In the genomic region with DNA sequence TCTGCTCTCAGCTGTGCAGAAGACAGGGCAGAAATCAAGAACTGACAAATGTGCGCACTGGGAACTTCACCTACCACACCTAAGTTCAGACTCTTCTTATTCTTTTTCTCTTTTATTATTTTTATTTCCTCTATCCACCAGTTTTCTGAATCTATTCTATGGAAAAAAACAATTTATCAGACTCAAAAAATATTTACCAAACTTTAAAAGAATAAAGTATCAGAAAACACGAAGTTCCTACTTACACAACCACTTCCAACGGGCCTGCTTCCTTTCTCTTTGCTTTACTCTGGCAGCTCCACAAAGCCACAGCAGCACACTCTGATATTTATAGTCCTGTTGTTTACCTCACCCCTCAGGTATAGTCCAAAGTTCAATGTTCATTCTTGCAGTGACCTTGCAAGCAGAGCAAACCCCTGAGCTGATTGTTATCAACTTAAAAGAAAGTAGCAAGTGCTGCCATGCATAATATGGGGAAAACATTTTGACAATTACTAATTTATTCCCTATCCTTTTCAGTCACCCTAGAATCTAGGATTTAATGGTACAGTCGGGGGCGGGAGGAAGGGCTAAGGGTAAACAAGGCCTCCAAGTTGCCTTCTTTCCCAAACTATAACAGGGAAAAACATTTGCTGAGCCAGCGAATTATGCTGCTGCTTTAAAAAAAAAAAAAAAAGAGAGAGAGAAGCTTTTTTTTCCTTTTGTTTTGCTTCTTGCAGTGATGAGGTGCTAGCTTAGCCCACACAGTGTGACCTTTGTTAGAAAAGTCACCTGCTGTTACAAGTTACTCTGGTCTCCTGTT, we compare ENCODE assay signal across 9 cellular contexts. TPM values are rescaled to one million over a fixed set of nuclear protein-coding genes. Genes with fewer than 3 reads are reported as not detected.
A peak's percentile ranks its signal among the peaks of the same experiment; 100 is the strongest.
DNase-seq lines count a peak whose midpoint lies in the region; ATAC-seq and TF ChIP-seq lines count a peak whose summit lies in the region.
"Had no signal": no experiment of that assay in that cellular context is flagged by ENCODE, and none has a peak within 500 bp of the region (broad histone marks: within the 10 kb centered on the region; RNA-seq: fewer than 3 reads in every experiment).

A gene with protein sequence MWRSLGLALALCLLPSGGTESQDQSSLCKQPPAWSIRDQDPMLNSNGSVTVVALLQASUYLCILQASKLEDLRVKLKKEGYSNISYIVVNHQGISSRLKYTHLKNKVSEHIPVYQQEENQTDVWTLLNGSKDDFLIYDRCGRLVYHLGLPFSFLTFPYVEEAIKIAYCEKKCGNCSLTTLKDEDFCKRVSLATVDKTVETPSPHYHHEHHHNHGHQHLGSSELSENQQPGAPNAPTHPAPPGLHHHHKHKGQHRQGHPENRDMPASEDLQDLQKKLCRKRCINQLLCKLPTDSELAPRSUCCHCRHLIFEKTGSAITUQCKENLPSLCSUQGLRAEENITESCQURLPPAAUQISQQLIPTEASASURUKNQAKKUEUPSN (minus strand): TSS at position 302 of the 802 bp plus-strand sequence. CDS start 3,539 bp downstream, outside the sequence.

- H3K4me3 ChIP-seq in AG10803 (ENCODE audit: low read length) (peak within 1 kb of the TSS; percentile 11), choroid plexus epithelial cell (ENCODE audit: low read depth, low read length) (peak within 1 kb of the TSS; percentile 32)

- DNase-seq in AG10803 (ENCODE audit: low read depth), result peak; percentile 37
- peak; percentile 97 for DNase-seq in NCI-H1417 treated with DMSO at 0.1 percent for 48 hours (lab: John Stamatoyannopoulos, UW)
- DNase-seq in choroid plexus epithelial cell (ENCODE audit: low read depth), result peak; percentile 84
- peak; percentile 69 for DNase-seq in kidney glomerular epithelial cell (lab: John Stamatoyannopoulos, UW)
- no peak for DNase-seq in hepatic stellate cell (ENCODE audit: low spot score)

- no peak for TF ChIP-seq CTCF in AG10803 (conservative IDR thresholded peaks at IDR 0.05; ENCODE audit: low read length)
- TF ChIP-seq CTCF in choroid plexus epithelial cell (conservative IDR thresholded peaks at IDR 0.05; ENCODE audit: low read depth, low read length), result no peak
- TF ChIP-seq CTCF in subcutaneous adipose tissue (IDR thresholded peaks at IDR 0.05; ENCODE audit: low read depth), result no peak

- ATAC-seq in GM21515 (IDR thresholded peaks at IDR 0.05; ENCODE audit: unreplicated experiment) (no peak), GM21723 (IDR thresholded peaks at IDR 0.05; ENCODE audit: unreplicated experiment) (no peak)

RNA-seq across cellular contexts. Expression of the gene that starts here (rescaled TPM):
- 1,000 to 10,000 TPM in 3 of 4 donors, 100 to 1,000 TPM in 1; 602 to 1,986 (median 1,436) TPM for total RNA-seq in subcutaneous adipose tissue
- total RNA-seq: activated CD8-positive, alpha-beta memory T cell treated with anti-CD3 and anti-CD28 coated beads for 36 hours had no signal
